In the genomic region with DNA sequence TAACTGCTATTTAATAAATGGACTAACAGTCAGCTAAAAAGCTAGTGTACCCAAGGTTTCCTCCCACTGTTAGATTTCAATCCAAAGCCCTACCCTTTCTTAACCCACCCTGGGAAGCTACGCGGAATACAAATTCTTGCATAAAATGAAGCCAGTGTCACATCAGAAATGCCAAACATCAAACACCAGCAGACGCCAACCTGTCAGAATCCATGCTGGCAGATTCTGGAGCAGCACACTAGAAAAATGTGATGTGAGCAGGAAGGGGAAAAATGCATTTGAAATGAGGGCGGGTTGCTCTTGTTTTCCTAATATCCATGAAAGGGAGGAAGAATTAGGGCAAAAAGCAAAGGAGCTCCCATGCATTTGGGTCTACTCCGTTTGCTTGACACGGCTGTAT, we compare ENCODE assay signal across 27 cellular contexts. TPM values are rescaled to one million over a fixed set of nuclear protein-coding genes. Genes with fewer than 3 reads are reported as not detected.
"Had no signal": no experiment of that assay in that cellular context is flagged by ENCODE, and none has a peak within 500 bp of the region (broad histone marks: within the 10 kb centered on the region; RNA-seq: fewer than 3 reads in every experiment).

No MANE protein-coding gene starts in this region.

- H3K79me2 ChIP-seq: parathyroid adenoma had no signal

- H3K9ac ChIP-seq: neural progenitor cell, parathyroid adenoma had no signal

- H3K27me3 ChIP-seq: neural progenitor cell, ovary, right lobe of liver, sigmoid colon, suprapubic skin, testis, tibial artery, transverse colon, upper lobe of right lung, uterus had no signal

- DNase-seq: naive thymus-derived CD4-positive, alpha-beta T cell; natural killer cell; occipital lobe; ovary; posterior cingulate gyrus; psoas muscle; right cardiac atrium; right lobe of liver; sigmoid colon; small intestine; stimulated activated CD4-positive, alpha-beta T cell treated with anti-CD3 and anti-CD28 coated beads, Interleukin-15, amount 100 ng/mL, for 24 hours; stimulated activated CD4-positive, alpha-beta T cell treated with anti-CD3 and anti-CD28 coated beads, Interleukin-2, amount 100 ng/mL, for 24 hours; stimulated activated CD4-positive, alpha-beta T cell treated with anti-CD3 and anti-CD28 coated beads, Interleukin-2, amount 100 ng/mL, for 48 hours; stimulated activated CD4-positive, alpha-beta T cell treated with anti-CD3 and anti-CD28 coated beads, Interleukin-4, amount 100 ng/mL, for 24 hours; stimulated activated naive B cell treated with anti-CD40 and anti-IgM and Interleukin-4, amounts not matched to agents 10 μg/mL and 1 μg/mL and 100 μg/mL, for 72 hours; stimulated activated naive CD4-positive, alpha-beta T cell treated with Interleukin-2 at 50 U/mL for 16 hours; stimulated activated naive CD8-positive, alpha-beta T cell treated with anti-CD3 and anti-CD28 coated beads, Interleukin-15, amount 100 ng/mL, for 72 hours; substantia nigra; testis; tibial artery; transverse colon; upper lobe of right lung; uterus had no signal

- H3K27ac ChIP-seq: neural progenitor cell, ovary, parathyroid adenoma, psoas muscle, right lobe of liver, sigmoid colon, suprapubic skin, testis, tibial artery, transverse colon, upper lobe of right lung, uterus had no signal

- H3K4me3 ChIP-seq: neural progenitor cell, ovary, psoas muscle, right lobe of liver, sigmoid colon, suprapubic skin, testis, tibial artery, transverse colon, upper lobe of right lung, uterus had no signal

- H3K9me3 ChIP-seq: ovary, psoas muscle, right lobe of liver, sigmoid colon, suprapubic skin, testis, tibial artery, transverse colon, upper lobe of right lung, uterus had no signal

- H3K4me2 ChIP-seq: neural progenitor cell had no signal

- H3K4me1 ChIP-seq: neural progenitor cell, parathyroid adenoma, psoas muscle, right lobe of liver, sigmoid colon, suprapubic skin, tibial artery, transverse colon, upper lobe of right lung, uterus had no signal

- ATAC-seq: naive thymus-derived CD4-positive, alpha-beta T cell; natural killer cell; psoas muscle; right cardiac atrium; right lobe of liver; stimulated activated effector memory CD8-positive, alpha-beta T cell treated with anti-CD3 and anti-CD28 coated beads, Interleukin-12 subunit alpha, Interleukin-12 subunit beta, amount 100 ng/mL, for 72 hours; stimulated activated naive B cell treated with anti-CD40 and anti-IgM and Interleukin-4, amounts not matched to agents 10 μg/mL and 1 μg/mL and 100 μg/mL, for 72 hours; stimulated activated naive CD8-positive, alpha-beta T cell treated with anti-CD3 and anti-CD28 coated beads, Interleukin-15, amount 100 ng/mL, for 72 hours; upper lobe of right lung had no signal

- H3K36me3 ChIP-seq: neural progenitor cell, ovary, right lobe of liver, sigmoid colon, suprapubic skin, tibial artery, transverse colon, upper lobe of right lung, uterus had no signal

- H2AFZ ChIP-seq: neural progenitor cell, parathyroid adenoma had no signal

RNA-seq across cellular contexts. Expression of gene JCAD, which starts 16.1 kb away (rescaled TPM):
- polyA plus RNA-seq: naive thymus-derived CD4-positive, alpha-beta T cell had no signal
